Comparison of ENCODE assay signal across 11 cellular contexts in genomic region chr13:112575680-112576079, GRCh38. TPM values are rescaled to one million over a fixed set of nuclear protein-coding genes. Genes with fewer than 3 reads are reported as not detected.
DNase-seq lines count a peak whose midpoint lies in the region; ATAC-seq and TF ChIP-seq lines count a peak whose summit lies in the region.
"Had no signal": no experiment of that assay in that cellular context is flagged by ENCODE, and none has a peak within 500 bp of the region (broad histone marks: within the 10 kb centered on the region; RNA-seq: fewer than 3 reads in every experiment).

No MANE protein-coding gene starts in this region.

- H3K9me3 ChIP-seq in BE2C, result peaks cover 4% of the 10 kb centered on the region; the same call in 1 of the 2 replicates
- H3K9me3 ChIP-seq: breast epithelium had no signal

- no peaks in the 10 kb centered on the region for H3K27me3 ChIP-seq in BE2C
- no peaks in the 10 kb centered on the region for H3K27me3 ChIP-seq in H7 (ENCODE audit: control insufficient read depth, insufficient read depth, low read length)
- H3K27me3 ChIP-seq: breast epithelium had no signal

- no peak overlapping the region for H3K4me3 ChIP-seq in BE2C (ENCODE audit: low read depth, low read length)
- H3K4me3 ChIP-seq in H7 (ENCODE audit: insufficient read depth, low read depth, low read length), result no peak overlapping the region
- H3K4me3 ChIP-seq in choroid plexus epithelial cell (ENCODE audit: low read depth, low read length), result no peak overlapping the region
- H3K4me3 ChIP-seq: breast epithelium had no signal

- H3K36me3 ChIP-seq in BE2C (peaks cover 5% of the 10 kb centered on the region), H7 (replicated peaks; ENCODE audit: control insufficient read depth, insufficient read depth, low read length) (no peaks in the 10 kb centered on the region)
- H3K36me3 ChIP-seq: breast epithelium had no signal

- 0 out of 2 replicates have a peak, but pooled peaks have one; percentile 21 for TF ChIP-seq CTCF in BE2C (IDR thresholded peaks at IDR 0.05; ENCODE audit: low read depth, low read length)
- TF ChIP-seq CTCF in choroid plexus epithelial cell (conservative IDR thresholded peaks at IDR 0.05; ENCODE audit: low read depth, low read length), result no peak

- peak; percentile 36 for ATAC-seq in left lobe of liver

- DNase-seq in BE2C (no peak), H7 (peak; percentile 80), choroid plexus epithelial cell (ENCODE audit: low read depth) (peak; percentile 35), left lobe of liver (ENCODE audit: low spot score) (no peak), NAMALWA (ENCODE audit: low spot score) (no peak), NCI-H2227 treated with DMSO at 0.1 percent for 48 hours (lab: John Stamatoyannopoulos, UW) (no peak), GDM1 (lab: John Stamatoyannopoulos, UW) (no peak), cerebellar nuclear complex (lab: John Stamatoyannopoulos, UW) (no peak)
- DNase-seq: activated CD4-positive, CD25-positive, alpha-beta regulatory T cell; NCI-H1694 had no signal

- no peaks in the 10 kb centered on the region; the same call in 1 of the 2 replicates for H3K4me1 ChIP-seq in BE2C
- H3K4me1 ChIP-seq: breast epithelium had no signal

RNA-seq across cellular contexts. Expression of gene TUBGCP3, which starts 12.3 kb away (rescaled TPM):
- polyA plus RNA-seq in BE2C (2012; ENCODE audit: insufficient read depth, insufficient read length, low read depth), result 59.4 TPM
- total RNA-seq in H7 (2014; rRNA removed; shearing (Covaris generic)), result 19.2 and 25.8 TPM in 2 replicates
- total RNA-seq in left lobe of liver, result 18.8 TPM

Comparison
In these comparisons a context has a peak if more than half of its experiments do, and no peak if none do; other contexts are left out.
1. DNase-seq: peak in H7 (single experiment) and choroid plexus epithelial cell (single experiment); none in BE2C (single experiment), left lobe of liver (single experiment), NAMALWA (single experiment), NCI-H2227 treated with DMSO at 0.1 percent for 48 hours (single experiment), GDM1 (single experiment) and cerebellar nuclear complex (0 of 2).